ENCODE assay signal across 8 cellular contexts in the genomic region with DNA sequence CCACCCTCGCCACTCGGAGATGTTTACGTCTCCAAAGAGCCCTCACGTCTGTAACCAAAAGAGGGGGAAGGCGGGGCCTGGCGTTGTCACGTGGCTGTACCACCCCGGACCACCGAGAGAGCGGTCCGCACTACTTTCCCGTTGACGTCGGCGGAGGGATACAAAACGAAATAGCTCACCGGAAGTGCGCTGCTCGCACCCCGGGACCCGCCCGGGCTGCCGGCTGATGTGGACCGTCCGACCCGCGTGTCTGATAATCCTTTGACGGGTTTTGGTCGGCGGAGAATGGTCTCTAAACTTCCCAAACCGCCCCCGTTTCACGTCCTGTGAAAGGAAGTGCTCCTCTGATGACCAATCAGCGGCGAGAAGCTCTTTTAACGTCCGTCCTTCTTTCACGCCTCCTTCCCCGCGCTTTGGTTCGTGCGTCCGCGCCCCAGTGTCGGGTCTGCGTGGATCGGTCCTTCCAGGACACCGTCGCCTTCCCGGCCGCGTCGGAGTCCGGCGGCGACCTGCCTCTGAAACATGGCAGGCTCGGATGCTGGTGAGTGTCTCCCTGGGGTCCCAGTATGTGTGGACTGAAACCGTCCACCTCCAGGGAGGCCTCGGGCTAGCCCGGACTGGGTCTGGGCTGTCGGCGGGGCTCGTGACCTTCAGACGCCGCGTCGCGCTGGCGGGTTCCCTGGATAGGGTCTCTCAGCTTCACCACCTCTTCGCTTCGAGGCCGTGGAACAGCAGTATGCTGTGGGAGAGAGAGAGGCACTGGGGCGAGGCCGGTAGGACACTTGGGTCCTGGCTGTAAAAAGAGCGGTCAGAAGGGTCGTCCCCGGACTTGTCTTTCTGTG. TPM values are rescaled to one million over a fixed set of nuclear protein-coding genes. Genes with fewer than 3 reads are reported as not detected.
DNase-seq lines count a peak whose midpoint lies in the region; ATAC-seq and TF ChIP-seq lines count a peak whose summit lies in the region.

A gene with protein sequence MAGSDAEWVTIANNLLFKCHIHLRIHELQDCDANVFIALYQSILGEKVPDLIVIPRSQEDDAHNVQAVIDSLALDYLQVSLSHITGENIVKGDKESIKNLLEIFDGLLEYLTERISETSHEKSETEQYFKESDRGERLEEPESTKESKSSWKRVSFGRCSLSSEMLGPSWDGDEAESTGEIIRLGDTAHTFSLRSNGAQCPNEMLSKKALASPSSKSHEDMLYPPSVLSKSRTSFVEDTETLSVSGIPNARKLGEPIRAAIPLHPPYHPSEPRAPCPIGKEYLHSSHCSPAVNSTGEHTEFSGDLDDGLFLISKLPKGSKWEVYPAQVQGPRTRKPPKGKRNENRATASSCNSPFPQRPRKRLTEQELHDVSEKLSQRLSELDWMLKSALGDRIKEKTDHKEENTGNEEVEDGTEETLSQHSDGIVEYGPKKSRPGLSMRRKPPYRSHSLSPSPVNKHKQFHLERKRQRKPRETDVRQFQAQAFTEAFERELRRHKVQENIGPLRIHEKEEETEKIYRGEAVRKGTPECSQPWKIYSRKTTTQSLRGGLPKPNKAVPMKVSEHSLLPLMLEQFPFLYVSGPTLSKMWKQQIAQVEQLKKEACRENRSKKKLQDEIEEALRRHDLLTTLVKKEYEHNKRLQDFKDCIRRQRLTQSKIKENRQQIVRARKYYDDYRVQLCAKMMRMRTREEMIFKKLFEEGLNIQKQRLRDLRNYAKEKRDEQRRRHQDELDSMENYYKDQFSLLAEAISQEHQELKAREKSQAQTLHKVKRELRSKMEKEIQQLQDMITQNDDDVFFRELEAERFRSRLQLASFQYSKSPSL (plus strand): TSS at position 402 of the 842 bp plus-strand sequence. CDS start 121 bp downstream, at position 523.

- peaks cover 36 to 40% of the 10 kb centered on the region in 2 donors for H3K4me1 ChIP-seq in gastrocnemius medialis

- peak within 1 kb of the TSS; percentile 89 to 98 (median 96) for H3K4me3 ChIP-seq in gastrocnemius medialis

- no peak for TF ChIP-seq CTCF in gastrocnemius medialis (IDR thresholded peaks at IDR 0.05 in 4 of 5, conservative IDR thresholded peaks at IDR 0.05 in 1 of 5)

- intact Hi-C loops in gastrocnemius medialis (cut with DNase I; ENCODE audit: low total_unique reads) = loop anchor here (1.0 to 10.0 kb wide), 6 partner anchors 9 to 1056 kb away; partner anchors contain the start of genes AXIN2, FTSJ3, POLG2 and PSMC5

- TF ChIP-seq POLR2A in gastrocnemius medialis (IDR thresholded peaks at IDR 0.05) = peak; percentile 82 to 83

- peak; percentile 92 for DNase-seq in NCI-H2081 treated with DMSO at 0.1 percent for 48 hours (lab: John Stamatoyannopoulos, UW)
- DNase-seq in T1000 (lab: John Stamatoyannopoulos, UW) = peak; percentile 99
- peak; percentile 99 for DNase-seq in astrocyte of the hippocampus (ENCODE audit: low read depth, low spot score)
- DNase-seq in hypothalamus (lab: John Stamatoyannopoulos, UW) = peak; percentile 80 to 100 (median 97)
- DNase-seq in gastrocnemius medialis = peak; percentile 94 to 97
- no peak for DNase-seq in kidney tubule cell (ENCODE audit: low spot score)

- no peaks in the 10 kb centered on the region for H3K27me3 ChIP-seq in gastrocnemius medialis

- in situ Hi-C loops in gastrocnemius medialis (cut with MboI; ENCODE audit: low sequenced_read_pairs in 4 of 4) = loop anchor here in 2 of 4 donors (10.0 to 25.0 kb wide), 2 partner anchors 138 to 669 kb away; partner anchors contain the start of genes FTSJ3 (in 1 of the 2), PSMC5 (in 1 of the 2) and SMARCD2 (in 1 of the 2)

- peak; percentile 32 for ATAC-seq in GM18508 (IDR thresholded peaks at IDR 0.05; ENCODE audit: insufficient read depth, unreplicated experiment)
- ATAC-seq in HG02981 (IDR thresholded peaks at IDR 0.05; ENCODE audit: unreplicated experiment) = peak; percentile 56
- peak; percentile 81 to 83 for ATAC-seq in gastrocnemius medialis

- H3K36me3 ChIP-seq in gastrocnemius medialis = peaks cover 7 to 57% of the 10 kb centered on the region in 2 donors

- no peaks in the 10 kb centered on the region for H3K9me3 ChIP-seq in gastrocnemius medialis

- peak within 1 kb of the TSS; percentile 97 to 100 (median 99) for H3K27ac ChIP-seq in gastrocnemius medialis

RNA-seq across cellular contexts. Expression of the gene that starts here (rescaled TPM):
- 10 to 100 TPM in 3 of 4 donors, 1 to 10 TPM in 1; 6.5 to 18.8 (median 17.7) TPM for total RNA-seq in gastrocnemius medialis

Comparison
In these comparisons a context has a peak if more than half of its experiments do, and no peak if none do; other contexts are left out.
1. ATAC-seq: peak in every context shown above with its lines; median percentile 82 in gastrocnemius medialis; 56 in HG02981; 32 in GM18508.